Comparison of ENCODE assay signal across 27 cellular contexts in genomic region chr5:61613679-61614078, GRCh38.
"Had no signal": no experiment of that assay in that cellular context is flagged by ENCODE, and none has a peak within 500 bp of the region (broad histone marks: within the 10 kb centered on the region; RNA-seq: fewer than 3 reads in every experiment).

No MANE protein-coding gene starts in this region.

- H3K36me3 ChIP-seq: gastrocnemius medialis, lower lobe of right lung, prostate gland, right atrium auricular region, stomach, thoracic aorta, tibial nerve, upper lobe of left lung, uterus had no signal

- H3K9me3 Mint-ChIP-seq: endodermal cell; naive thymus-derived CD8-positive, alpha-beta T cell; nephron progenitor cell had no signal

- H3K4me1 Mint-ChIP-seq: naive thymus-derived CD8-positive, alpha-beta T cell; nephron progenitor cell had no signal

- H3K9me3 ChIP-seq: gastrocnemius medialis, lower lobe of right lung, prostate gland, right atrium auricular region, stomach, thoracic aorta, tibial nerve, upper lobe of left lung, uterus had no signal

- H3K4me3 ChIP-seq: coronary artery, gastrocnemius medialis, lower lobe of right lung, prostate gland, right atrium auricular region, smooth muscle cell, stomach, thoracic aorta, tibial nerve, upper lobe of left lung, uterus had no signal

- H3K27ac ChIP-seq: coronary artery, epithelial cell of prostate, gastrocnemius medialis, lower lobe of right lung, prostate gland, right atrium auricular region, stomach, thoracic aorta, tibial nerve, upper lobe of left lung, uterus had no signal

- H3K27ac Mint-ChIP-seq: endodermal cell; naive thymus-derived CD8-positive, alpha-beta T cell; nephron progenitor cell had no signal

- H3K27me3 ChIP-seq: gastrocnemius medialis, right atrium auricular region, stomach, tibial nerve, upper lobe of left lung, uterus had no signal

- DNase-seq: effector CD8-positive, alpha-beta T cell; endodermal cell; foreskin fibroblast; gastrocnemius medialis; head of caudate nucleus; left ventricle myocardium superior; lower lobe of right lung; naive thymus-derived CD8-positive, alpha-beta T cell; nephron progenitor cell; nucleus accumbens; stimulated activated CD4-positive, alpha-beta T cell treated with anti-CD3 and anti-CD28 coated beads, Interleukin-12 subunit alpha, Interleukin-12 subunit beta, amount 100 ng/mL, for 4 hours; stimulated activated CD4-positive, alpha-beta T cell treated with anti-CD3 and anti-CD28 coated beads, Interleukin-1b, Interleukin-23, amount 100 ng/mL, for 48 hours; stimulated activated CD4-positive, alpha-beta T cell treated with anti-CD3 and anti-CD28 coated beads, Interleukin-4, amount 100 ng/mL, for 1 hour; stimulated activated CD8-positive, alpha-beta memory T cell treated with anti-CD3 and anti-CD28 coated beads, Interleukin-4, amount 100 ng/mL, for 48 hours; stimulated activated naive CD4-positive, alpha-beta T cell treated with Interleukin-2 at 50 U/mL for 16 hours; stomach; upper lobe of left lung; uterus had no signal

- H3K4me1 ChIP-seq: gastrocnemius medialis, lower lobe of right lung, prostate gland, right atrium auricular region, stomach, upper lobe of left lung, uterus had no signal

- H3K36me3 Mint-ChIP-seq: naive thymus-derived CD8-positive, alpha-beta T cell had no signal

- H3K4me3 Mint-ChIP-seq: endodermal cell; naive thymus-derived CD8-positive, alpha-beta T cell; nephron progenitor cell had no signal

- ATAC-seq: esophagus mucosa; gastrocnemius medialis; left ventricle myocardium superior; lower lobe of right lung; naive thymus-derived CD8-positive, alpha-beta T cell; sciatic nerve had no signal
